ENCODE assay signal across 23 cellular contexts in the genomic region with DNA sequence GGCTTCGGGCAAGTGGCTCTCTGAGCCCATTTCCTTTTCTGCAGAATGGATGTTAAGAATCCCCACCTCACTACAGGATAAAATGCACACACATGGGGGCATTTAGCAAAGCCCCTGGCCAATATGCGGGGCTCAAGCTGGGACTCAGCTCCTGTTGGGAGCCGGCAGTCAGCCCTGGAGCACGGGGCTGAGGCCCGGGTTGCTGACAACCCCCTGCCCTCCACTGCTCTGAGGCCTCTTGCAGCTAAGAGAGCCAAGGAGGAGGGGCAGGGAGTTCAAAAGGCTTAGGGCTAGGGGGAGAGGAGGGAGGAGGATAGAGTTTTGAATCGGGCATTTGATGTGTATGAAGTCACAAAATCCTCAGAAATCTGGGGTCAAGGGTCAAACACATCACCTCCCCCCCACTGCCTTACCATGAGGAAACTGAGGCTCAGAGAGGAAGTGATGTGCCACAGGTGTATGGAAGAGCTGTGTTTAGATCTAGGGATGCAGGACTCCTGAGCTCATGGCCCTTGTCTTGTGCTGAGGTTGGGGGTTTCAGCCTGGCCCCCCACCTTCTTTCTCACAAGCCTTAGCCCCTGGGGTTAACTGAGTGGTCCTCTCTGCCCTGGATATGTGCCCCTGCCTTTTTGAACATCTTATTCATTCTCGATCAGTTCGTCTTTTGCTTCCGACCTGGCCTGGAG.
DNase-seq lines count a peak whose midpoint lies in the region; ATAC-seq lines count a peak whose summit lies in the region.
"Had no signal": no experiment of that assay in that cellular context is flagged by ENCODE, and none has a peak within 500 bp of the region (broad histone marks: within the 10 kb centered on the region; RNA-seq: fewer than 3 reads in every experiment).

No MANE protein-coding gene starts in this region.

- peaks cover 62% of the 10 kb centered on the region for H3K4me1 Mint-ChIP-seq in activated CD4-positive, alpha-beta T cell treated with anti-CD3 and anti-CD28 coated beads, Interleukin-2, amount 10 ng/mL, durations not matched to agents 24 days and 14 days
- peaks cover 49% of the 10 kb centered on the region for H3K4me1 Mint-ChIP-seq in activated CD4-positive, alpha-beta memory T cell treated with anti-CD3 and anti-CD28 coated beads for 36 hours (ENCODE audit: low read depth)

- H3K9me3 Mint-ChIP-seq in activated CD4-positive, alpha-beta T cell treated with anti-CD3 and anti-CD28 coated beads, Interleukin-2, amount 10 ng/mL, durations not matched to agents 24 days and 14 days = peaks cover 19% of the 10 kb centered on the region
- H3K9me3 Mint-ChIP-seq in activated CD4-positive, alpha-beta memory T cell treated with anti-CD3 and anti-CD28 coated beads for 36 hours = peaks cover under 1% of the 10 kb centered on the region

- peak; percentile 54 for DNase-seq in activated CD4-positive, alpha-beta T cell treated with anti-CD3 and anti-CD28 coated beads, Interleukin-2, amount 10 ng/mL, durations not matched to agents 24 days and 14 days
- no peak for DNase-seq in activated CD4-positive, alpha-beta T cell treated with anti-CD3 and anti-CD28 coated beads, Interleukin-2, amount 50 U/mL, for 1 hour
- no peak for DNase-seq in activated CD4-positive, alpha-beta memory T cell treated with anti-CD3 and anti-CD28 coated beads for 36 hours
- DNase-seq in iPS-NIHi11 (ENCODE audit: low spot score) = peak; percentile 48
- DNase-seq in stimulated activated CD8-positive, alpha-beta memory T cell treated with anti-CD3 and anti-CD28 coated beads, Interleukin-4, amount 100 ng/mL, for 48 hours = peak; percentile 21
- DNase-seq: activated CD4-positive, alpha-beta T cell treated with anti-CD3 and anti-CD28 coated beads for 48 hours; activated CD8-positive, alpha-beta memory T cell treated with anti-CD3 and anti-CD28 coated beads, Interleukin-2, amount 50 U/mL, for 48 hours; activated effector memory CD4-positive, alpha-beta T cell treated with anti-CD3 and anti-CD28 coated beads, Interleukin-2, amount 50 U/mL, for 16 hours; aorta; BE2C; Caco-2; cortex of kidney; DND-41; islet precursor cell; NCI-H1930; NCI-H526 treated with DMSO at 0.1 percent for 48 hours; substantia nigra; uterus had no signal

- H3K27ac Mint-ChIP-seq in activated CD4-positive, alpha-beta T cell treated with anti-CD3 and anti-CD28 coated beads, Interleukin-2, amount 10 ng/mL, durations not matched to agents 24 days and 14 days = peak overlapping the region; percentile 94
- H3K27ac Mint-ChIP-seq in activated CD4-positive, alpha-beta memory T cell treated with anti-CD3 and anti-CD28 coated beads for 36 hours = peak overlapping the region; percentile 86
- H3K27ac Mint-ChIP-seq: progenitor cell of endocrine pancreas had no signal

- intact Hi-C loops in activated CD4-positive, alpha-beta T cell treated with anti-CD3 and anti-CD28 coated beads, Interleukin-2, amount 10 ng/mL, durations not matched to agents 24 days and 14 days (cut with micrococcal nuclease) = loop anchor here (2.0 to 5.0 kb wide), 3 partner anchors 29 to 82 kb away; a partner anchor contains a TSS
- intact Hi-C loops in activated CD4-positive, alpha-beta memory T cell treated with anti-CD3 and anti-CD28 coated beads for 36 hours (cut with micrococcal nuclease) = loop anchor here (2.0 to 5.0 kb wide), 2 partner anchors 21 to 38 kb away; no protein-coding TSS in a partner anchor

- H3K27me3 Mint-ChIP-seq in activated CD4-positive, alpha-beta T cell treated with anti-CD3 and anti-CD28 coated beads, Interleukin-2, amount 10 ng/mL, durations not matched to agents 24 days and 14 days = peaks cover 7% of the 10 kb centered on the region
- no peaks in the 10 kb centered on the region for H3K27me3 Mint-ChIP-seq in activated CD4-positive, alpha-beta memory T cell treated with anti-CD3 and anti-CD28 coated beads for 36 hours
- H3K27me3 Mint-ChIP-seq: progenitor cell of endocrine pancreas had no signal

- POLR2A ChIA-PET in activated CD4-positive, alpha-beta memory T cell treated with anti-CD3 and anti-CD28 coated beads for 36 hours (lab: Charles Lee) = no interaction called here

- no peak for ATAC-seq in GM21528 (IDR thresholded peaks at IDR 0.05; ENCODE audit: low FRiP score, unreplicated experiment)
- ATAC-seq in HG03457 (IDR thresholded peaks at IDR 0.05; ENCODE audit: unreplicated experiment) = no peak
- ATAC-seq in HG03442 (IDR thresholded peaks at IDR 0.05; ENCODE audit: unreplicated experiment) = no peak
- ATAC-seq: GM12878 had no signal

- CTCF ChIA-PET in activated CD4-positive, alpha-beta memory T cell treated with anti-CD3 and anti-CD28 coated beads for 36 hours (lab: Charles Lee) = no interaction called here

- no peak overlapping the region for H3K4me3 Mint-ChIP-seq in activated CD4-positive, alpha-beta T cell treated with anti-CD3 and anti-CD28 coated beads, Interleukin-2, amount 10 ng/mL, durations not matched to agents 24 days and 14 days
- H3K4me3 Mint-ChIP-seq in activated CD4-positive, alpha-beta memory T cell treated with anti-CD3 and anti-CD28 coated beads for 36 hours = no peak overlapping the region

- H3K36me3 Mint-ChIP-seq in activated CD4-positive, alpha-beta T cell treated with anti-CD3 and anti-CD28 coated beads, Interleukin-2, amount 10 ng/mL, durations not matched to agents 24 days and 14 days (ENCODE audit: low read depth) = peaks cover 6% of the 10 kb centered on the region
- H3K36me3 Mint-ChIP-seq in activated CD4-positive, alpha-beta memory T cell treated with anti-CD3 and anti-CD28 coated beads for 36 hours = peaks cover 4% of the 10 kb centered on the region

Comparison
In these comparisons a context has a peak if more than half of its experiments do, and no peak if none do; other contexts are left out.
1. DNase-seq: peak in activated CD4-positive, alpha-beta T cell treated with anti-CD3 and anti-CD28 coated beads, Interleukin-2, amount 10 ng/mL, durations not matched to agents 24 days and 14 days (single experiment), iPS-NIHi11 (single experiment) and stimulated activated CD8-positive, alpha-beta memory T cell treated with anti-CD3 and anti-CD28 coated beads, Interleukin-4, amount 100 ng/mL, for 48 hours (single experiment); none in activated CD4-positive, alpha-beta T cell treated with anti-CD3 and anti-CD28 coated beads, Interleukin-2, amount 50 U/mL, for 1 hour (single experiment) and activated CD4-positive, alpha-beta memory T cell treated with anti-CD3 and anti-CD28 coated beads for 36 hours (single experiment).